Comparison of ENCODE assay signal across 1 cellular context in the genomic region with DNA sequence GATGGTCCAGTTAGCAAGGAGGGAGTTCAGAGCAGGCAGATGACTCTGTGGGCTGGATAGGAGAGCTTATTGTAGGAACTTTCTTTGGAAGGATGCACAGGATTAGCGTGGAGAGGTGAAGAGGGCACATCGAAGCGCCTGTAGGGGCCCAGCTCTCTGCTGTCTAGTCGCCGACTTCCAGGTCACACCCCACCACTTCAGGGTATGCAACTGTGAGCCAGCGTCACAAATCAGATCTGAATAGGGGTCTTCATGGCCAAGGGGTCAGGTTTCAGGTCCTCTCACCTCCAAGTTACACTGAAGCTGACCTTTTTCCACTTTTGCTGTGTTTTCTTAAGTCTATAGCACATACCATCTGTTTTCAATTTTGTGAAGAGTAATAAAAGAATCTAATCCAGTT.
TF ChIP-seq lines count a peak whose summit lies in the region.

No MANE protein-coding gene starts in this region.

TF ChIP-seq in H1, 55 proteins besides CTCF, POLR2A, EP300 and RAD21 (continued from another document):
- TF ChIP-seq, protein P1, sequence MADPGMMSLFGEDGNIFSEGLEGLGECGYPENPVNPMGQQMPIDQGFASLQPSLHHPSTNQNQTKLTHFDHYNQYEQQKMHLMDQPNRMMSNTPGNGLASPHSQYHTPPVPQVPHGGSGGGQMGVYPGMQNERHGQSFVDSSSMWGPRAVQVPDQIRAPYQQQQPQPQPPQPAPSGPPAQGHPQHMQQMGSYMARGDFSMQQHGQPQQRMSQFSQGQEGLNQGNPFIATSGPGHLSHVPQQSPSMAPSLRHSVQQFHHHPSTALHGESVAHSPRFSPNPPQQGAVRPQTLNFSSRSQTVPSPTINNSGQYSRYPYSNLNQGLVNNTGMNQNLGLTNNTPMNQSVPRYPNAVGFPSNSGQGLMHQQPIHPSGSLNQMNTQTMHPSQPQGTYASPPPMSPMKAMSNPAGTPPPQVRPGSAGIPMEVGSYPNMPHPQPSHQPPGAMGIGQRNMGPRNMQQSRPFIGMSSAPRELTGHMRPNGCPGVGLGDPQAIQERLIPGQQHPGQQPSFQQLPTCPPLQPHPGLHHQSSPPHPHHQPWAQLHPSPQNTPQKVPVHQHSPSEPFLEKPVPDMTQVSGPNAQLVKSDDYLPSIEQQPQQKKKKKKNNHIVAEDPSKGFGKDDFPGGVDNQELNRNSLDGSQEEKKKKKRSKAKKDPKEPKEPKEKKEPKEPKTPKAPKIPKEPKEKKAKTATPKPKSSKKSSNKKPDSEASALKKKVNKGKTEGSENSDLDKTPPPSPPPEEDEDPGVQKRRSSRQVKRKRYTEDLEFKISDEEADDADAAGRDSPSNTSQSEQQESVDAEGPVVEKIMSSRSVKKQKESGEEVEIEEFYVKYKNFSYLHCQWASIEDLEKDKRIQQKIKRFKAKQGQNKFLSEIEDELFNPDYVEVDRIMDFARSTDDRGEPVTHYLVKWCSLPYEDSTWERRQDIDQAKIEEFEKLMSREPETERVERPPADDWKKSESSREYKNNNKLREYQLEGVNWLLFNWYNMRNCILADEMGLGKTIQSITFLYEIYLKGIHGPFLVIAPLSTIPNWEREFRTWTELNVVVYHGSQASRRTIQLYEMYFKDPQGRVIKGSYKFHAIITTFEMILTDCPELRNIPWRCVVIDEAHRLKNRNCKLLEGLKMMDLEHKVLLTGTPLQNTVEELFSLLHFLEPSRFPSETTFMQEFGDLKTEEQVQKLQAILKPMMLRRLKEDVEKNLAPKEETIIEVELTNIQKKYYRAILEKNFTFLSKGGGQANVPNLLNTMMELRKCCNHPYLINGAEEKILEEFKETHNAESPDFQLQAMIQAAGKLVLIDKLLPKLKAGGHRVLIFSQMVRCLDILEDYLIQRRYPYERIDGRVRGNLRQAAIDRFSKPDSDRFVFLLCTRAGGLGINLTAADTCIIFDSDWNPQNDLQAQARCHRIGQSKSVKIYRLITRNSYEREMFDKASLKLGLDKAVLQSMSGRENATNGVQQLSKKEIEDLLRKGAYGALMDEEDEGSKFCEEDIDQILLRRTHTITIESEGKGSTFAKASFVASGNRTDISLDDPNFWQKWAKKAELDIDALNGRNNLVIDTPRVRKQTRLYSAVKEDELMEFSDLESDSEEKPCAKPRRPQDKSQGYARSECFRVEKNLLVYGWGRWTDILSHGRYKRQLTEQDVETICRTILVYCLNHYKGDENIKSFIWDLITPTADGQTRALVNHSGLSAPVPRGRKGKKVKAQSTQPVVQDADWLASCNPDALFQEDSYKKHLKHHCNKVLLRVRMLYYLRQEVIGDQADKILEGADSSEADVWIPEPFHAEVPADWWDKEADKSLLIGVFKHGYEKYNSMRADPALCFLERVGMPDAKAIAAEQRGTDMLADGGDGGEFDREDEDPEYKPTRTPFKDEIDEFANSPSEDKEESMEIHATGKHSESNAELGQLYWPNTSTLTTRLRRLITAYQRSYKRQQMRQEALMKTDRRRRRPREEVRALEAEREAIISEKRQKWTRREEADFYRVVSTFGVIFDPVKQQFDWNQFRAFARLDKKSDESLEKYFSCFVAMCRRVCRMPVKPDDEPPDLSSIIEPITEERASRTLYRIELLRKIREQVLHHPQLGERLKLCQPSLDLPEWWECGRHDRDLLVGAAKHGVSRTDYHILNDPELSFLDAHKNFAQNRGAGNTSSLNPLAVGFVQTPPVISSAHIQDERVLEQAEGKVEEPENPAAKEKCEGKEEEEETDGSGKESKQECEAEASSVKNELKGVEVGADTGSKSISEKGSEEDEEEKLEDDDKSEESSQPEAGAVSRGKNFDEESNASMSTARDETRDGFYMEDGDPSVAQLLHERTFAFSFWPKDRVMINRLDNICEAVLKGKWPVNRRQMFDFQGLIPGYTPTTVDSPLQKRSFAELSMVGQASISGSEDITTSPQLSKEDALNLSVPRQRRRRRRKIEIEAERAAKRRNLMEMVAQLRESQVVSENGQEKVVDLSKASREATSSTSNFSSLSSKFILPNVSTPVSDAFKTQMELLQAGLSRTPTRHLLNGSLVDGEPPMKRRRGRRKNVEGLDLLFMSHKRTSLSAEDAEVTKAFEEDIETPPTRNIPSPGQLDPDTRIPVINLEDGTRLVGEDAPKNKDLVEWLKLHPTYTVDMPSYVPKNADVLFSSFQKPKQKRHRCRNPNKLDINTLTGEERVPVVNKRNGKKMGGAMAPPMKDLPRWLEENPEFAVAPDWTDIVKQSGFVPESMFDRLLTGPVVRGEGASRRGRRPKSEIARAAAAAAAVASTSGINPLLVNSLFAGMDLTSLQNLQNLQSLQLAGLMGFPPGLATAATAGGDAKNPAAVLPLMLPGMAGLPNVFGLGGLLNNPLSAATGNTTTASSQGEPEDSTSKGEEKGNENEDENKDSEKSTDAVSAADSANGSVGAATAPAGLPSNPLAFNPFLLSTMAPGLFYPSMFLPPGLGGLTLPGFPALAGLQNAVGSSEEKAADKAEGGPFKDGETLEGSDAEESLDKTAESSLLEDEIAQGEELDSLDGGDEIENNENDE (IDR thresholded peaks at IDR 0.05; ENCODE audit: insufficient replicate concordance, low read length) = no peak
- TF ChIP-seq KDM1A (IDR thresholded peaks at IDR 0.05; ENCODE audit: borderline replicate concordance, low read length) = no peak
- TF ChIP-seq BRCA1 (IDR thresholded peaks at IDR 0.05; ENCODE audit: low read depth, low read length) = no peak
- TF ChIP-seq RFX5 (IDR thresholded peaks at IDR 0.05; ENCODE audit: borderline replicate concordance, low read depth, low read length) = no peak
- TF ChIP-seq EZH2 (IDR thresholded peaks at IDR 0.05; ENCODE audit: low read depth, low read length, severe bottlenecking) = no peak
- no peak for TF ChIP-seq KDM4A (IDR thresholded peaks at IDR 0.05; ENCODE audit: low read depth, low read length, severe bottlenecking)
- TF ChIP-seq SP2 (IDR thresholded peaks at IDR 0.05; ENCODE audit: low read length) = no peak
- TF ChIP-seq, protein P2, sequence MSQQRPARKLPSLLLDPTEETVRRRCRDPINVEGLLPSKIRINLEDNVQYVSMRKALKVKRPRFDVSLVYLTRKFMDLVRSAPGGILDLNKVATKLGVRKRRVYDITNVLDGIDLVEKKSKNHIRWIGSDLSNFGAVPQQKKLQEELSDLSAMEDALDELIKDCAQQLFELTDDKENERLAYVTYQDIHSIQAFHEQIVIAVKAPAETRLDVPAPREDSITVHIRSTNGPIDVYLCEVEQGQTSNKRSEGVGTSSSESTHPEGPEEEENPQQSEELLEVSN (IDR thresholded peaks at IDR 0.05) = no peak
- no peak for TF ChIP-seq GTF2F1 (IDR thresholded peaks at IDR 0.05; ENCODE audit: borderline replicate concordance, low read depth, low read length)
- TF ChIP-seq BACH1 (IDR thresholded peaks at IDR 0.05; ENCODE audit: low read length) = no peak
- no peak for TF ChIP-seq GABPA (IDR thresholded peaks at IDR 0.05; ENCODE audit: borderline replicate concordance, insufficient read depth, low read length)
- no peak for TF ChIP-seq FOSL1 (IDR thresholded peaks at IDR 0.05; ENCODE audit: insufficient read depth, low read depth, low read length)
- no peak for TF ChIP-seq CTBP2 (IDR thresholded peaks at IDR 0.05; ENCODE audit: borderline replicate concordance, insufficient read depth, insufficient read length, low read length)
- TF ChIP-seq SP1 (IDR thresholded peaks at IDR 0.05; ENCODE audit: low read depth, low read length) = no peak
- TF ChIP-seq NRF1 (IDR thresholded peaks at IDR 0.05; ENCODE audit: low read depth, low read length) = no peak
- no peak for TF ChIP-seq POU5F1 (IDR thresholded peaks at IDR 0.05; ENCODE audit: low read depth, low read length)
- no peak for TF ChIP-seq TBP (IDR thresholded peaks at IDR 0.05; ENCODE audit: low read depth, low read length)
